In the genomic region with DNA sequence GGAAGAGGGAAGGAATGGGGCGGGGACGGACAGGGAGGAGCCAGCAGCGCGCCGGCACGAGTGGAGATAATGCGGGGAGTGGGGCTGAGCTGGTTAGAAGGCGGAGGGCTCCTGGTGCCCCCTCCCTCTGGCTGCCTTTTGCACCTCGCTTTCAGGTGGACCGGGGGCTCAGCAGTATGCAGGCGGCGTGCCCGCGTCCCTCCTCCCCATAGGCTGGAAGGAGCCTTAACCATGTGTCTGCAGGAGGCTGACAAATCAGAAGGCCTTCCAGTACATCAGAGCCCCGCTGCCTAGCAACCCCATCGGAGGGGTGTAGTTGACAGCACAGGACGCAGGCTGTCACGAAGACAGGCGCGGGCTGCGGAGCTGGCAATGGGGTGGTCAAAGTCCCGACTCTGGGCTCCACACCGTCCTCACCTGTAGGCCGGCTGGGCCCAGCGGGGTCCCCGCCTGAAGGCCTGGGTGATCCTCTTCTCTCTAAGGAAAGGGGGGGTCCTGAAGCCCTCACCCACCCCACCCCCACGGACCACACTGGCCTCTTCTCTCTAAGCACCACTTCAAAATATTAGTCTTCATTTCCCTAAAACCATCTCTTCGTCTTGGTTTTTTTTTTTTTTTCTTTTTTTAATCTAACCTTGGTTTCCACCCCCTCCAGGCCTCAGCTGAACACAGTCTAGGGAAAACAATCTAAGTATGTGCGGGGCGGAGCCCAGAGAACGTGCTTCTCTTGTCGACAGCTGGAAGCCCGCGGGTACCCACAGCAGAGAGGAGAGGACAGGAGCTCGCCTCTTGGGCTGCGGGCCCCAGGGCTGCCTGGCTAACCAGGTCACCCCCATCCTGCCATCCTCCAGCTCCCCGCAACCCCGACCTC, we compare ENCODE assay signal across 8 cellular contexts. TPM values are rescaled to one million over a fixed set of nuclear protein-coding genes. Genes with fewer than 3 reads are reported as not detected.
DNase-seq lines count a peak whose midpoint lies in the region; ATAC-seq and TF ChIP-seq lines count a peak whose summit lies in the region.

No MANE protein-coding gene starts in this region.

- peaks cover 10% of the 10 kb centered on the region for H3K36me3 Mint-ChIP-seq in activated naive CD8-positive, alpha-beta T cell treated with anti-CD3 and anti-CD28 coated beads, Interleukin-2, amount 50 U/mL, for 24 hours (ENCODE audit: low read depth)

- no peak for TF ChIP-seq CTCF in SK-N-SH (IDR thresholded peaks at IDR 0.05)
- no peak for TF ChIP-seq CTCF in cardiac muscle cell (IDR thresholded peaks at IDR 0.05; ENCODE audit: low read depth, low read length)
- TF ChIP-seq CTCF in parathyroid adenoma (IDR thresholded peaks at IDR 0.05) = no peak

- peaks cover 57% of the 10 kb centered on the region for H3K4me1 Mint-ChIP-seq in activated naive CD8-positive, alpha-beta T cell treated with anti-CD3 and anti-CD28 coated beads, Interleukin-2, amount 50 U/mL, for 24 hours

- no peaks in the 10 kb centered on the region for H3K27me3 Mint-ChIP-seq in activated naive CD8-positive, alpha-beta T cell treated with anti-CD3 and anti-CD28 coated beads, Interleukin-2, amount 50 U/mL, for 24 hours

- CTCF ChIA-PET in SK-N-SH (lab: Yijun Ruan, JAX) = interaction anchor here (0.7 to 1.9 kb wide), 7 partner anchors 9 to 133 kb away, joined by 3 to 8 read pairs (median 4); a partner anchor contains a TSS

- intact Hi-C loops in aorta (cut with DNase I) = no loop called here

- ATAC-seq in GM21723 (IDR thresholded peaks at IDR 0.05; ENCODE audit: unreplicated experiment) (peak; percentile 55), aorta (ENCODE audit: low FRiP score) (peak; percentile 87)
- ATAC-seq in activated naive CD8-positive, alpha-beta T cell treated with anti-CD3 and anti-CD28 coated beads, Interleukin-2, amount 50 U/mL, for 24 hours = peak; percentile 62

- 52% methylated on average over 32 of the region's 38 CpGs for WGBS in SK-N-SH (ENCODE audit: low lambda C conversion rate)
- 0 to 2% methylated on average over 34 to 38 of the region's 38 CpGs for WGBS in aorta, 2 donors

- H3K4me2 ChIP-seq in SK-N-SH (peak overlapping the region; percentile 91), parathyroid adenoma (ENCODE audit: low read length) (peak overlapping the region; percentile 75)

- TF ChIP-seq RAD21 in SK-N-SH (IDR thresholded peaks at IDR 0.05; ENCODE audit: low read length) = no peak

- H2AFZ ChIP-seq in SK-N-SH (ENCODE audit: low read depth) (peak overlapping the region; percentile 57; the same call in 1 of the 2 replicates), parathyroid adenoma (peak overlapping the region; percentile 87)

- H3K4me3 ChIP-seq in SK-N-SH (ENCODE audit: low read depth in 2 of 2, low read length in 1 of 2) = peak overlapping the region; percentile 50 to 54; a peak in 3 of 4 replicates
- H3K4me3 ChIP-seq in cardiac muscle cell = peak overlapping the region; percentile 23
- H3K4me3 ChIP-seq in parathyroid adenoma (ENCODE audit: low read depth, low read length) = peak overlapping the region; percentile 69
- peak overlapping the region; percentile 51 to 70 for H3K4me3 ChIP-seq in aorta (ENCODE audit: low read length in 2 of 2)

- peak overlapping the region; percentile 78 for H3K4me3 Mint-ChIP-seq in activated naive CD8-positive, alpha-beta T cell treated with anti-CD3 and anti-CD28 coated beads, Interleukin-2, amount 50 U/mL, for 24 hours

- peak overlapping the region; percentile 72 for H3K27ac Mint-ChIP-seq in activated naive CD8-positive, alpha-beta T cell treated with anti-CD3 and anti-CD28 coated beads, Interleukin-2, amount 50 U/mL, for 24 hours

- H3K36me3 ChIP-seq in KOPT-K1 (ENCODE audit: insufficient read depth, low read length) = peaks cover 32% of the 10 kb centered on the region
- no peaks in the 10 kb centered on the region for H3K36me3 ChIP-seq in SK-N-SH (replicated peaks in 1 of 2; ENCODE audit: control insufficient read depth in 1 of 2, insufficient read depth in 2 of 2, low read length in 1 of 2)
- H3K36me3 ChIP-seq in cardiac muscle cell = peaks cover 11% of the 10 kb centered on the region
- no peaks in the 10 kb centered on the region for H3K36me3 ChIP-seq in parathyroid adenoma (ENCODE audit: control insufficient read depth, insufficient read depth, low read length)
- no peaks in the 10 kb centered on the region for H3K36me3 ChIP-seq in aorta (ENCODE audit: control insufficient read depth in 1 of 2, insufficient read depth in 2 of 2, low read length in 1 of 2)

- no peaks in the 10 kb centered on the region for H3K9me2 ChIP-seq in SK-N-SH

- H3K4me1 ChIP-seq in SK-N-SH (ENCODE audit: control insufficient read depth in 1 of 2, insufficient read depth in 2 of 2, low read depth in 1 of 2, low read length in 1 of 2) (peaks cover 4 to 16% of the 10 kb centered on the region in 2 experiments; a peak in 2 of 4 replicates), cardiac muscle cell (ENCODE audit: low read depth) (peaks cover 22% of the 10 kb centered on the region), parathyroid adenoma (peaks cover 38% of the 10 kb centered on the region), aorta (ENCODE audit: control insufficient read depth in 1 of 2, insufficient read depth in 2 of 2, low read length in 2 of 2) (no peaks in the 10 kb centered on the region)

- no peaks in the 10 kb centered on the region for H3K79me2 ChIP-seq in SK-N-SH (ENCODE audit: insufficient read depth)
- H3K79me2 ChIP-seq in parathyroid adenoma = peaks cover 15% of the 10 kb centered on the region

- H3K27me3 ChIP-seq in SK-N-SH (ENCODE audit: insufficient read depth) (no peaks in the 10 kb centered on the region), cardiac muscle cell (no peaks in the 10 kb centered on the region), parathyroid adenoma (ENCODE audit: control insufficient read depth, insufficient read depth, low read length) (no peaks in the 10 kb centered on the region), aorta (ENCODE audit: control insufficient read depth in 1 of 2, insufficient read depth in 2 of 2, low read length in 1 of 2) (no peaks in the 10 kb centered on the region)

- H3F3A ChIP-seq in SK-N-SH (replicated peaks; ENCODE audit: insufficient read depth) = no peaks in the 10 kb centered on the region

- DNase-seq in EL (peak; percentile 67), SK-N-SH (peak; percentile 94), cardiac muscle cell (ENCODE audit: low read depth in 1 of 2, low spot score in 1 of 2) (peak; percentile 83 to 84), aorta (peak; percentile 94)
- peak; percentile 68 for DNase-seq in activated naive CD8-positive, alpha-beta T cell treated with anti-CD3 and anti-CD28 coated beads, Interleukin-2, amount 50 U/mL, for 24 hours

- POLR2A ChIA-PET in SK-N-SH (lab: Yijun Ruan, JAX) = interaction anchor here (1.0 to 1.1 kb wide), 3 partner anchors 43 to 136 kb away, joined by 3 to 6 read pairs (median 4); a partner anchor contains a TSS

- H3K9me3 Mint-ChIP-seq in activated naive CD8-positive, alpha-beta T cell treated with anti-CD3 and anti-CD28 coated beads, Interleukin-2, amount 50 U/mL, for 24 hours = no peaks in the 10 kb centered on the region

- H3K9me3 ChIP-seq in KOPT-K1 (ENCODE audit: insufficient read depth, low read length, poor library complexity, severe bottlenecking) (no peaks in the 10 kb centered on the region), SK-N-SH (no peaks in the 10 kb centered on the region), cardiac muscle cell (ENCODE audit: low read depth) (no peaks in the 10 kb centered on the region), parathyroid adenoma (ENCODE audit: control insufficient read depth, low read length) (no peaks in the 10 kb centered on the region), aorta (ENCODE audit: control insufficient read depth, low read length) (no peaks in the 10 kb centered on the region)

- peak overlapping the region; percentile 62 for H3K27ac ChIP-seq in KOPT-K1 (ENCODE audit: low read depth, low read length, poor library complexity, severe bottlenecking)
- H3K27ac ChIP-seq in SK-N-SH (ENCODE audit: low read depth in 2 of 2, low read length in 1 of 2) = peak overlapping the region in 1 of 2 experiments; percentile 35; a peak in 1 of 4 replicates
- peak overlapping the region; percentile 94 for H3K27ac ChIP-seq in cardiac muscle cell
- H3K27ac ChIP-seq in parathyroid adenoma = peak overlapping the region; percentile 99
- H3K27ac ChIP-seq in aorta (ENCODE audit: low read depth in 1 of 2, low read length in 2 of 2) = peak overlapping the region in 1 of 2 donors; percentile 65

- H4K20me1 ChIP-seq in SK-N-SH (ENCODE audit: insufficient read depth) = no peaks in the 10 kb centered on the region

- H3K9ac ChIP-seq in SK-N-SH (no peak overlapping the region), parathyroid adenoma (peak overlapping the region; percentile 87)

- no peak for TF ChIP-seq EP300 in SK-N-SH (IDR thresholded peaks at IDR 0.05; ENCODE audit: borderline replicate concordance in 1 of 2, low read depth in 1 of 2, low read length in 1 of 2)

TF ChIP-seq in SK-N-SH, 30 proteins besides CTCF, POLR2A, EP300 and RAD21 (continues in another document):
- TF ChIP-seq, protein P1, sequence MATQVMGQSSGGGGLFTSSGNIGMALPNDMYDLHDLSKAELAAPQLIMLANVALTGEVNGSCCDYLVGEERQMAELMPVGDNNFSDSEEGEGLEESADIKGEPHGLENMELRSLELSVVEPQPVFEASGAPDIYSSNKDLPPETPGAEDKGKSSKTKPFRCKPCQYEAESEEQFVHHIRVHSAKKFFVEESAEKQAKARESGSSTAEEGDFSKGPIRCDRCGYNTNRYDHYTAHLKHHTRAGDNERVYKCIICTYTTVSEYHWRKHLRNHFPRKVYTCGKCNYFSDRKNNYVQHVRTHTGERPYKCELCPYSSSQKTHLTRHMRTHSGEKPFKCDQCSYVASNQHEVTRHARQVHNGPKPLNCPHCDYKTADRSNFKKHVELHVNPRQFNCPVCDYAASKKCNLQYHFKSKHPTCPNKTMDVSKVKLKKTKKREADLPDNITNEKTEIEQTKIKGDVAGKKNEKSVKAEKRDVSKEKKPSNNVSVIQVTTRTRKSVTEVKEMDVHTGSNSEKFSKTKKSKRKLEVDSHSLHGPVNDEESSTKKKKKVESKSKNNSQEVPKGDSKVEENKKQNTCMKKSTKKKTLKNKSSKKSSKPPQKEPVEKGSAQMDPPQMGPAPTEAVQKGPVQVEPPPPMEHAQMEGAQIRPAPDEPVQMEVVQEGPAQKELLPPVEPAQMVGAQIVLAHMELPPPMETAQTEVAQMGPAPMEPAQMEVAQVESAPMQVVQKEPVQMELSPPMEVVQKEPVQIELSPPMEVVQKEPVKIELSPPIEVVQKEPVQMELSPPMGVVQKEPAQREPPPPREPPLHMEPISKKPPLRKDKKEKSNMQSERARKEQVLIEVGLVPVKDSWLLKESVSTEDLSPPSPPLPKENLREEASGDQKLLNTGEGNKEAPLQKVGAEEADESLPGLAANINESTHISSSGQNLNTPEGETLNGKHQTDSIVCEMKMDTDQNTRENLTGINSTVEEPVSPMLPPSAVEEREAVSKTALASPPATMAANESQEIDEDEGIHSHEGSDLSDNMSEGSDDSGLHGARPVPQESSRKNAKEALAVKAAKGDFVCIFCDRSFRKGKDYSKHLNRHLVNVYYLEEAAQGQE (IDR thresholded peaks at IDR 0.05; ENCODE audit: low read depth, low read length) = no peak

RNA-seq across cellular contexts. Expression of a gene that starts 44.5 kb away (rescaled TPM):
- 9.6 and 11.5 TPM in 2 replicates for polyA plus RNA-seq in SK-N-SH (2012; rRNA removed)
- 8.2 and 11.0 TPM in 2 replicates for polyA plus RNA-seq in SK-N-SH (2012; cell fraction: cytosol; rRNA removed)
- polyA plus RNA-seq in SK-N-SH (2012; cell fraction: nucleus; rRNA removed) = 25.9 and 32.9 TPM in 2 replicates
- total RNA-seq in cardiac muscle cell = 70.5 and 82.1 TPM in 2 replicates
- 30.8 and 35.8 TPM in 2 replicates for polyA plus RNA-seq in cardiac muscle cell
- 10 to 100 TPM; 12.8 to 28.0 TPM for total RNA-seq in aorta
- 10 to 100 TPM in 1 of 2 donors, 1 to 10 TPM in 1; 8.0 to 15.7 TPM for polyA plus RNA-seq in aorta
